ENCODE assay signal across 8 cellular contexts in the genomic region with DNA sequence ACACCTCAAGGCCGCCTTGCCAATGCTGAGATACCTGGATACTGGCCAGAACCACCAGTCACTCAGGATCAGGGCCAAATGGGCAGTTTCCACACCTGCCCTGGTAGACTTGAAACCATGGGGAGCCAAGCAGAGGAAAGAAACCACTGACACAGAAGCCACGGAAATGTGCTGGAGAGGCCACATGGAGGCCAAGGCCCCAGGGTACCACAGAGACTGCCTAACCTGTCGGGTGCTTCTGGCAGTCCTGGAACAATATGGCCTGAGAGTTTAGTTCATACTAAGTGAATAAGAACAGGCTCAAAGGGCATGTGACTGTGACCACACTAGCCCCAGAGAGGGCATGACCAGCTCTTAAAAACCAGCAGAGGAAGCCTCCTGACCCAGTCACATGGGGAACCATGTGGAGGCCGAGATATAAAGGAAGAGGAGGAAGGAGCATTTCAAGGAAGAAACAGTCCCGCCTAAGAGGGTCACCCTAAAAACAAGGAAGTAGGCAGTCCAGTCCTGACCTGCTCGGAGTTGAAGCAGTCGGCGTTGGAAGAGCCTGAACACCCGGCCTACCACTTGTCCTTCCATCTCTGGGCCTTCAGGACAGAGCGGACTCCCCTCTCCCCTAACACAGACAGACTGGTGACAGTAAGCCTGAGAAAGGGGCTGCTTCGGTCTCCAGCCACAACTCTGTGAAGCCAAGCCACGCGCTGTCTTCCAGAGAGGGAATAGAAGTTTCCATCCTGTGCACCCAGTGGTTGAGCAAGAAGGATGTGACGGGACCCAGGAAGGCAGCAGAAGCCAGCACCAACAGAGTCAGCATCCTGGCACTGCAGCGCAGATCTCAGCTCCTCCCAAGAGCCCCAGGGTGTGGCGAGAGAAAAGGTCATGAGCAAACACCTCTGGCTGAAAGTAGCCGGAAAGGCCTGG. TPM values are rescaled to one million over a fixed set of nuclear protein-coding genes. Genes with fewer than 3 reads are reported as not detected.
DNase-seq lines count a peak whose midpoint lies in the region; ATAC-seq, FAIRE-seq and TF ChIP-seq lines count a peak whose summit lies in the region.

A gene with protein sequence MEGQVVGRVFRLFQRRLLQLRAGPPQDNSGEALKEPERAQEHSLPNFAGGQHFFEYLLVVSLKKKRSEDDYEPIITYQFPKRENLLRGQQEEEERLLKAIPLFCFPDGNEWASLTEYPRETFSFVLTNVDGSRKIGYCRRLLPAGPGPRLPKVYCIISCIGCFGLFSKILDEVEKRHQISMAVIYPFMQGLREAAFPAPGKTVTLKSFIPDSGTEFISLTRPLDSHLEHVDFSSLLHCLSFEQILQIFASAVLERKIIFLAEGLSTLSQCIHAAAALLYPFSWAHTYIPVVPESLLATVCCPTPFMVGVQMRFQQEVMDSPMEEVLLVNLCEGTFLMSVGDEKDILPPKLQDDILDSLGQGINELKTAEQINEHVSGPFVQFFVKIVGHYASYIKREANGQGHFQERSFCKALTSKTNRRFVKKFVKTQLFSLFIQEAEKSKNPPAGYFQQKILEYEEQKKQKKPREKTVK (minus strand): TSS at position 766 of the 921 bp plus-strand sequence. CDS start 187 bp downstream, at position 579.

- WGBS in HepG2 (ENCODE audit: low lambda C conversion rate): 82% methylated on average over 16 of the region's 17 CpGs

- no peak within 1 kb of the TSS for H3K9ac ChIP-seq in HepG2 (ENCODE audit: insufficient read depth, low read depth, low read length)

- H3K9me3 ChIP-seq in OCI-LY7 (ENCODE audit: low read length) (no peaks in the 10 kb centered on the region), HepG2 (ENCODE audit: low read length) (no peaks in the 10 kb centered on the region)

- H3K79me2 ChIP-seq in OCI-LY7 (ENCODE audit: insufficient read depth, low read depth, low read length): peaks cover 7% of the 10 kb centered on the region; the same call in 1 of the 2 replicates
- H3K79me2 ChIP-seq in HepG2 (ENCODE audit: insufficient read depth, low read length): no peaks in the 10 kb centered on the region

- no peak for TF ChIP-seq EP300 in HepG2 (IDR thresholded peaks at IDR 0.05; ENCODE audit: low read depth in 2 of 2, low read length in 2 of 2)
- no peak for TF ChIP-seq EP300 in HepG2 (CRISPR knock-in tag; IDR thresholded peaks at IDR 0.05; ENCODE audit: borderline replicate concordance)

- H4K20me1 ChIP-seq in OCI-LY7 (ENCODE audit: insufficient read depth, low read length): no peaks in the 10 kb centered on the region
- no peaks in the 10 kb centered on the region for H4K20me1 ChIP-seq in HepG2 (ENCODE audit: insufficient read depth, low read length)

- TF ChIP-seq POLR2A in HepG2 (IDR thresholded peaks at IDR 0.05; ENCODE audit: insufficient read depth in 1 of 2, low read depth in 2 of 2, low read length in 2 of 2): no peak

- CTCF ChIA-PET in OCI-LY7 (lab: Charles Lee; ENCODE audit: unreplicated experiment): interaction anchor here (1.4 kb wide), 1 partner anchor 14 kb away, joined by 5 read pairs; no protein-coding TSS in a partner anchor
- CTCF ChIA-PET in HepG2 (lab: Yijun Ruan, JAX; ENCODE audit: low intra/inter-chr PET ratio, low total read pairs): no interaction called here

- TF ChIP-seq CTCF in OCI-LY7 (conservative IDR thresholded peaks at IDR 0.05; ENCODE audit: low read length) (no peak), HepG2 (CRISPR knock-in tag; IDR thresholded peaks at IDR 0.05) (no peak), GM13977 (IDR thresholded peaks at IDR 0.05; ENCODE audit: extremely low read depth, insufficient read depth, missing control alignments) (no peak)

- BruUV-seq in OCI-LY7 (replicated peaks; lab: Mats Ljungman, UMichigan) (no TSS peak), HepG2 (replicated peaks; lab: Mats Ljungman, UMichigan) (no TSS peak)

- H3K4me1 ChIP-seq in OCI-LY7 (ENCODE audit: insufficient read depth, low read length, poor library complexity, severe bottlenecking): peaks cover 70% of the 10 kb centered on the region
- H3K4me1 ChIP-seq in HepG2 (ENCODE audit: insufficient read depth, low read length): peaks cover 91% of the 10 kb centered on the region

- intact Hi-C loops in OCI-LY7 (cut with micrococcal nuclease; ENCODE audit: unreplicated experiment): loop anchor here (5.0 kb wide), 1 partner anchor 58 kb away; a partner anchor contains a TSS
- intact Hi-C loops in HepG2 (cut with micrococcal nuclease; ENCODE audit: unreplicated experiment): no loop called here

- peak within 1 kb of the TSS; percentile 1; the same call in 1 of the 2 replicates for H2AFZ ChIP-seq in OCI-LY7 (ENCODE audit: low read length)
- peak within 1 kb of the TSS; percentile 49 for H2AFZ ChIP-seq in HepG2 (ENCODE audit: low read length)

- TF ChIP-seq RAD21 in HepG2 (CRISPR knock-in tag; IDR thresholded peaks at IDR 0.05): no peak

- in situ Hi-C loops in HepG2 (cut with HindIII; ENCODE audit: extremely low pct_ligation_motif_present, low pct_unique_long_range_greater_than_20kb): no loop called here
- in situ Hi-C loops in GM13977 (cut with MboI; ENCODE audit: low pct_unique_long_range_greater_than_20kb, low sequenced_read_pairs, unreplicated experiment): loop anchor here (25.0 kb wide), 2 partner anchors 412 to 562 kb away; a partner anchor contains a TSS

- H3K4me3 ChIP-seq in OCI-LY7 (ENCODE audit: low read depth, low read length, poor library complexity, severe bottlenecking): no peak within 1 kb of the TSS
- no peak within 1 kb of the TSS for H3K4me3 ChIP-seq in HepG2 (replicated peaks in 1 of 3; ENCODE audit: insufficient read depth in 1 of 3, low read depth in 2 of 3, low read length in 3 of 3)

- no peaks in the 10 kb centered on the region for H3K27me3 ChIP-seq in HepG2 (ENCODE audit: control insufficient read depth in 1 of 2, insufficient read depth in 2 of 2, low read length in 2 of 2)

- H3K4me2 ChIP-seq in OCI-LY7 (ENCODE audit: low read length): peak within 1 kb of the TSS; percentile 98
- peak within 1 kb of the TSS; percentile 36 for H3K4me2 ChIP-seq in HepG2 (ENCODE audit: low read depth, low read length)

- FAIRE-seq in HepG2 (lab: Jason Lieb, UNC): no peak

- peaks cover 15% of the 10 kb centered on the region; the same call in 1 of the 2 replicates for H3K36me3 ChIP-seq in OCI-LY7 (ENCODE audit: insufficient read depth, low read length)
- no peaks in the 10 kb centered on the region for H3K36me3 ChIP-seq in HepG2 (replicated peaks in 1 of 2; ENCODE audit: control insufficient read depth in 1 of 2, insufficient read depth in 2 of 2, low read length in 2 of 2)

- DNase-seq in OCI-LY7 (ENCODE audit: low spot score) (no peak), HepG2 (ENCODE audit: low spot score) (no peak), GM13977 (ENCODE audit: low spot score) (no peak), ecto neural progenitor cell (ENCODE audit: low spot score) (no peak), NCI-H69 (lab: John Stamatoyannopoulos, UW) (no peak)
- peak; percentile 51 for DNase-seq in activated effector memory CD4-positive, alpha-beta T cell treated with Interleukin-2 at 50 U/mL for 16 hours
- peak; percentile 46 for DNase-seq in stimulated activated CD8-positive, alpha-beta memory T cell treated with anti-CD3 and anti-CD28 coated beads, Interleukin-12 subunit alpha, Interleukin-12 subunit beta, amount 100 ng/mL, for 4 hours (ENCODE audit: low read depth)

- H3K27ac ChIP-seq in OCI-LY7 (ENCODE audit: low read depth, low read length, poor library complexity, severe bottlenecking): peak within 1 kb of the TSS; percentile 7
- no peak within 1 kb of the TSS for H3K27ac ChIP-seq in HepG2 (ENCODE audit: extremely low read length, insufficient read depth, low read length)

- POLR2A ChIA-PET in OCI-LY7 (lab: Charles Lee): interaction anchor here (0.9 to 2.6 kb wide), 5 partner anchors 12 to 21 kb away, joined by 3 to 19 read pairs (median 8); no protein-coding TSS in a partner anchor
- POLR2A ChIA-PET in HepG2 (lab: Yijun Ruan, JAX): no interaction called here

- no peaks in the 10 kb centered on the region for H3K9me2 ChIP-seq in OCI-LY7 (ENCODE audit: insufficient read depth, low read length)

- no peak for ATAC-seq in HepG2
- no peak for ATAC-seq in HG03354 (IDR thresholded peaks at IDR 0.05; ENCODE audit: poor library complexity, severe bottlenecking, unreplicated experiment)

TF ChIP-seq in HepG2, 621 proteins besides CTCF, POLR2A, EP300 and RAD21 (continues in another document):
- no peak for TF ChIP-seq RBFOX2 (IDR thresholded peaks at IDR 0.05; ENCODE audit: low read depth, low read length)

RNA-seq across cellular contexts. Expression of the gene that starts here (rescaled TPM):
- 34.4 and 39.9 TPM in 2 replicates for total RNA-seq in OCI-LY7 (2014; rRNA removed; shearing (Covaris generic))
- total RNA-seq in OCI-LY7 (2022): 9.8 and 13.5 TPM in 2 replicates
- total RNA-seq in HepG2 (2016; rRNA removed; fragmentation: Illumina TruSeq; extraction: Trizol): 0.04 TPM in 1 of 2 replicates, not detected in the other
- total RNA-seq in HepG2 (2016; cell fraction: cytosol; rRNA removed; fragmentation: Illumina TruSeq; extraction: Trizol; ENCODE audit: low read depth): not detected in 2 replicates
- total RNA-seq in HepG2 (2016; cell fraction: insoluble cytoplasmic fraction; rRNA removed; fragmentation: Illumina TruSeq; extraction: Trizol): not detected in 2 replicates
- total RNA-seq in HepG2 (2016; cell fraction: membrane; rRNA removed; fragmentation: Illumina TruSeq; extraction: Trizol): not detected in 2 replicates
- not detected in 2 replicates for total RNA-seq in HepG2 (2016; cell fraction: nucleus; rRNA removed; fragmentation: Illumina TruSeq; extraction: Trizol)
- not detected in 2 replicates for polyA plus RNA-seq in HepG2 (2011; rRNA removed)
- polyA plus RNA-seq in HepG2 (2011; cell fraction: cytosol; rRNA removed): 0.01 TPM in 1 of 2 replicates, not detected in the other
- 0.36 TPM in 1 of 2 replicates, not detected in the other for polyA plus RNA-seq in HepG2 (2011; cell fraction: nucleus; rRNA removed)
- 0.07 TPM in 1 of 2 replicates, not detected in the other for polyA plus RNA-seq in HepG2 (2012)
- not detected in 2 replicates for polyA plus RNA-seq in HepG2 (2016; cell fraction: cytosol; fragmentation: Illumina TruSeq; extraction: Trizol; ENCODE audit: low read depth)
- polyA plus RNA-seq in HepG2 (2016; cell fraction: insoluble cytoplasmic fraction; fragmentation: Illumina TruSeq; extraction: Trizol; ENCODE audit: low read depth): not detected in 2 replicates
- not detected in 2 replicates for polyA plus RNA-seq in HepG2 (2016; cell fraction: membrane; fragmentation: Illumina TruSeq; extraction: Trizol; ENCODE audit: low read depth)
- not detected in 2 replicates for polyA plus RNA-seq in HepG2 (2016; cell fraction: nucleus; fragmentation: Illumina TruSeq; extraction: Trizol; ENCODE audit: insufficient read depth, low read depth)
- 12.7 TPM in 1 of 2 replicates, not detected in the other for polyA minus RNA-seq in HepG2 (2011; rRNA and poly(A)+ RNA removed; ENCODE audit: low replicate concordance)
- not detected in 2 replicates for polyA minus RNA-seq in HepG2 (2011; cell fraction: cytosol; rRNA and poly(A)+ RNA removed)
- polyA minus RNA-seq in HepG2 (2011; cell fraction: nucleus; rRNA and poly(A)+ RNA removed): 0.50 TPM in 1 of 2 replicates, not detected in the other

Comparison
In these comparisons a context has a peak if more than half of its experiments do, and no peak if none do; other contexts are left out.
1. RNA of the gene that starts here (total RNA-seq): 9.8 to 39.9 TPM in OCI-LY7; 0.04 TPM in HepG2; every median in the first group is over 4 times any median in the second.
2. DNase-seq: peak in activated effector memory CD4-positive, alpha-beta T cell treated with Interleukin-2 at 50 U/mL for 16 hours (single experiment) and stimulated activated CD8-positive, alpha-beta memory T cell treated with anti-CD3 and anti-CD28 coated beads, Interleukin-12 subunit alpha, Interleukin-12 subunit beta, amount 100 ng/mL, for 4 hours (single experiment); none in OCI-LY7 (single experiment), HepG2 (single experiment), GM13977 (single experiment), ecto neural progenitor cell (single experiment) and NCI-H69 (single experiment).